ENCODE assay signal across 8 cellular contexts in genomic region chr17:38572665-38573365, GRCh38. TPM values are rescaled to one million over a fixed set of nuclear protein-coding genes. Genes with fewer than 3 reads are reported as not detected.
DNase-seq lines count a peak whose midpoint lies in the region; TF ChIP-seq lines count a peak whose summit lies in the region.

No MANE protein-coding gene starts in this region.

- H3K4me2 ChIP-seq in osteoblast (ENCODE audit: insufficient read depth, low read length) = no peak overlapping the region

- H3K27ac Mint-ChIP-seq in endothelial cell (ENCODE audit: unreplicated experiment) = no peak overlapping the region

- H3K9me3 ChIP-seq in osteoblast (ENCODE audit: low read depth, low read length) = no peaks in the 10 kb centered on the region

- H3K4me1 ChIP-seq in osteoblast (ENCODE audit: insufficient read depth, low read length) = no peaks in the 10 kb centered on the region

- peaks cover 3% of the 10 kb centered on the region for H4K20me1 ChIP-seq in osteoblast (ENCODE audit: insufficient read depth, low read length)

- no peaks in the 10 kb centered on the region for H3K36me3 ChIP-seq in osteoblast (ENCODE audit: insufficient read depth, low read length)

- peaks cover 77% of the 10 kb centered on the region for H3K27me3 ChIP-seq in osteoblast (ENCODE audit: insufficient read depth, low read length)

- no peak overlapping the region for H3K4me3 ChIP-seq in osteoblast (ENCODE audit: insufficient read depth, low read length)

- H3K4me3 Mint-ChIP-seq in endothelial cell (ENCODE audit: unreplicated experiment) = no peak overlapping the region

- H3K27me3 Mint-ChIP-seq in endothelial cell (ENCODE audit: unreplicated experiment) = peaks cover 60% of the 10 kb centered on the region

- H3K9me3 Mint-ChIP-seq in endothelial cell (ENCODE audit: unreplicated experiment) = no peaks in the 10 kb centered on the region

- no peak for TF ChIP-seq CTCF in endothelial cell (IDR thresholded peaks at IDR 0.05; ENCODE audit: unreplicated experiment)
- TF ChIP-seq CTCF in osteoblast (IDR thresholded peaks at IDR 0.05; ENCODE audit: extremely low read depth, low read depth, low read length) = no peak

- H3K36me3 Mint-ChIP-seq in endothelial cell (ENCODE audit: low read depth, unreplicated experiment) = peaks cover 4% of the 10 kb centered on the region

- no peak overlapping the region for H3K27ac ChIP-seq in osteoblast (ENCODE audit: low read depth, low read length)

- peaks cover 5% of the 10 kb centered on the region for H3K4me1 Mint-ChIP-seq in endothelial cell (ENCODE audit: unreplicated experiment)

- no peaks in the 10 kb centered on the region for H3K79me2 ChIP-seq in osteoblast (ENCODE audit: insufficient read depth, low read length)

- DNase-seq in NCI-H82 (lab: John Stamatoyannopoulos, UW) = peak; percentile 68
- no peak for DNase-seq in NCI-H82 treated with DMSO at 0.1 percent for 48 hours (lab: John Stamatoyannopoulos, UW; ENCODE audit: unreplicated experiment)
- peak; percentile 38 for DNase-seq in NCI-H2196 treated with DMSO at 0.1 percent for 48 hours (lab: John Stamatoyannopoulos, UW; ENCODE audit: unreplicated experiment)
- peak; percentile 35 for DNase-seq in endothelial cell (ENCODE audit: low spot score)
- DNase-seq in osteoblast (ENCODE audit: insufficient read length, low spot score, missing footprints) = peak; percentile 89
- DNase-seq in RKO (ENCODE audit: low spot score) = no peak
- DNase-seq in NOMO-1 treated with dmso at 0.1 percent for 144 hours (lab: John Stamatoyannopoulos, UW; ENCODE audit: unreplicated experiment) = no peak
- DNase-seq in activated CD4-positive, CD25-positive, alpha-beta regulatory T cell (lab: John Stamatoyannopoulos, UW) = no peak

- no peak overlapping the region for H2AFZ ChIP-seq in osteoblast (ENCODE audit: low read length)

RNA-seq across cellular contexts. Expression of gene SRCIN1, which starts 32.9 kb away (rescaled TPM):
- total RNA-seq in endothelial cell (ENCODE audit: unreplicated experiment) (0.59 TPM), osteoblast (not detected in 2 replicates)

Comparison
In these comparisons a context has a peak if more than half of its experiments do, and no peak if none do; other contexts are left out.
1. DNase-seq: peak in NCI-H82 (single experiment), NCI-H2196 treated with DMSO at 0.1 percent for 48 hours (single experiment), endothelial cell (single experiment) and osteoblast (single experiment); none in NCI-H82 treated with DMSO at 0.1 percent for 48 hours (single experiment), RKO (single experiment), NOMO-1 treated with dmso at 0.1 percent for 144 hours (single experiment) and activated CD4-positive, CD25-positive, alpha-beta regulatory T cell (0 of 4).